Comparison of ENCODE assay signal across 8 cellular contexts in the genomic region with DNA sequence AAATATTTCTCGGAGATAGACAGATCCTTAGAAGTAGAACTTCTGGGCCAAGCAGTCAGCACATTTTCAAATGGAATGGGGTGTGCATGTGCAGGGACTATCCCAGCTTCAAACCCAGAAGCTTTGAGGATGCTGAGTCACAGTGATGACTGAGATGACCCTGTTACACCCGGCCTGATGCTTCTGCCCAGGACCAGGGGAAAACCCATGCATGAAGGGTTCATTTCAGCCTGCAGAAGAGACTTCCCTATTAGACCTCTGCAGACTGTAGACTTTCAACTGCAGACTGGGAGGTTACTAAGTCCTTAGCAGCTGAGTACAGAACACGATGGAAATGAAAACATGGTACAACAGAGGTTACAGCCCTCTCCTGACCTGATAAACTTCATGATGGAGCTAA. TPM values are rescaled to one million over a fixed set of nuclear protein-coding genes. Genes with fewer than 3 reads are reported as not detected.
A peak's percentile ranks its signal among the peaks of the same experiment; 100 is the strongest.
DNase-seq lines count a peak whose midpoint lies in the region; ATAC-seq and TF ChIP-seq lines count a peak whose summit lies in the region.

No MANE protein-coding gene starts in this region.

- H3K9me3 Mint-ChIP-seq in activated T-cell treated with anti-CD3 and anti-CD28 coated beads, Interleukin-2, amount 50 U/mL, for 72 hours = peaks cover 0 to 2% of the 10 kb centered on the region in 2 donors

- H3K27ac ChIP-seq in right atrium auricular region = no peak overlapping the region

- no peak overlapping the region for H3K27ac Mint-ChIP-seq in activated T-cell treated with anti-CD3 and anti-CD28 coated beads, Interleukin-2, amount 50 U/mL, for 72 hours

- H3K4me1 Mint-ChIP-seq in activated T-cell treated with anti-CD3 and anti-CD28 coated beads, Interleukin-2, amount 50 U/mL, for 72 hours (ENCODE audit: low read depth) = peaks cover 25% of the 10 kb centered on the region

- no peaks in the 10 kb centered on the region for H3K4me1 ChIP-seq in right atrium auricular region

- DNase-seq in CMK (ENCODE audit: low read depth) = peak; percentile 34
- DNase-seq in activated T-cell treated with anti-CD3 and anti-CD28 coated beads, Interleukin-2, amount 50 U/mL, for 72 hours = peak; percentile 63 to 67
- DNase-seq in stimulated activated CD4-positive, alpha-beta T cell treated with anti-CD3 and anti-CD28 coated beads, Interleukin-2, amount 100 ng/mL, for 48 hours = peak; percentile 18 to 25
- DNase-seq in right atrium auricular region (ENCODE audit: low spot score) = no peak
- DNase-seq in epidermal melanocyte (ENCODE audit: insufficient read length, low spot score) = no peak
- DNase-seq in cerebellar cortex (ENCODE audit: low spot score) = no peak

- H3K36me3 Mint-ChIP-seq in activated T-cell treated with anti-CD3 and anti-CD28 coated beads, Interleukin-2, amount 50 U/mL, for 72 hours (ENCODE audit: insufficient read depth in 2 of 2) = peaks cover 0 to 2% of the 10 kb centered on the region in 2 donors

- H3K36me3 ChIP-seq in right atrium auricular region = no peaks in the 10 kb centered on the region

- H3K9me3 ChIP-seq in right atrium auricular region = no peaks in the 10 kb centered on the region

- H3K4me3 ChIP-seq in right atrium auricular region = no peak overlapping the region

- peak overlapping the region in 1 of 2 donors; percentile 39 for H3K4me3 Mint-ChIP-seq in activated T-cell treated with anti-CD3 and anti-CD28 coated beads, Interleukin-2, amount 50 U/mL, for 72 hours

- H3K27me3 Mint-ChIP-seq in activated T-cell treated with anti-CD3 and anti-CD28 coated beads, Interleukin-2, amount 50 U/mL, for 72 hours (ENCODE audit: low read depth) = peaks cover 49% of the 10 kb centered on the region

- no peaks in the 10 kb centered on the region for H3K27me3 ChIP-seq in right atrium auricular region

- TF ChIP-seq CTCF in right atrium auricular region (IDR thresholded peaks at IDR 0.05) = no peak

- ATAC-seq in GM19351 (IDR thresholded peaks at IDR 0.05; ENCODE audit: unreplicated experiment) = peak; percentile 97
- peak; percentile 85 for ATAC-seq in HG03342 (IDR thresholded peaks at IDR 0.05; ENCODE audit: unreplicated experiment)
- peak; percentile 90 to 95 for ATAC-seq in activated T-cell treated with anti-CD3 and anti-CD28 coated beads, Interleukin-2, amount 50 U/mL, for 72 hours (replicated peaks in 1 of 2)

RNA-seq across cellular contexts. Expression of a gene that starts 3.6 kb away (rescaled TPM):
- total RNA-seq in activated T-cell treated with anti-CD3 and anti-CD28 coated beads, Interleukin-2, amount 50 U/mL, for 72 hours = not detected
- not detected for total RNA-seq in right atrium auricular region

RNA-seq across cellular contexts. Expression of a gene that starts 50.6 kb away (rescaled TPM):
- total RNA-seq in activated T-cell treated with anti-CD3 and anti-CD28 coated beads, Interleukin-2, amount 50 U/mL, for 72 hours = not detected
- 10 to 100 TPM in 1 of 2 donors, 1 to 10 TPM in 1; 9.5 to 24.6 TPM for total RNA-seq in right atrium auricular region

Comparison
In these comparisons a context has a peak if more than half of its experiments do, and no peak if none do; other contexts are left out.
1. DNase-seq: peak in CMK (single experiment), activated T-cell treated with anti-CD3 and anti-CD28 coated beads, Interleukin-2, amount 50 U/mL, for 72 hours (2 of 2) and stimulated activated CD4-positive, alpha-beta T cell treated with anti-CD3 and anti-CD28 coated beads, Interleukin-2, amount 100 ng/mL, for 48 hours (2 of 2); none in right atrium auricular region (single experiment), epidermal melanocyte (single experiment) and cerebellar cortex (single experiment).
2. RNA of a gene that starts 50.6 kb away (total RNA-seq): 9.5 to 24.6 TPM in right atrium auricular region; not detected in activated T-cell treated with anti-CD3 and anti-CD28 coated beads, Interleukin-2, amount 50 U/mL, for 72 hours; every median in the first group is over 10 times any median in the second.
3. Peak in every context shown above with its lines, with median percentiles within 50 percentile points of each other: ATAC-seq.